Comparison of ENCODE assay signal across 1 cellular context in genomic region chr12:69042970-69043369, GRCh38.
TF ChIP-seq lines count a peak whose summit lies in the region.

No MANE protein-coding gene starts in this region.

TF ChIP-seq in A549, 52 proteins besides CTCF, POLR2A, EP300 and RAD21:
- no peak for TF ChIP-seq TP53 (CRISPR knock-in tag; IDR thresholded peaks at IDR 0.05)
- TF ChIP-seq RCOR1 (IDR thresholded peaks at IDR 0.05; ENCODE audit: low read depth, low read length): no peak
- no peak for TF ChIP-seq RARB (CRISPR knock-in tag; IDR thresholded peaks at IDR 0.05)
- TF ChIP-seq EHF (CRISPR knock-in tag; IDR thresholded peaks at IDR 0.05): no peak
- TF ChIP-seq PHF8 (IDR thresholded peaks at IDR 0.05; ENCODE audit: borderline replicate concordance, low read depth): no peak
- TF ChIP-seq EHMT2 (IDR thresholded peaks at IDR 0.05; ENCODE audit: low read depth): no peak
- TF ChIP-seq ZSCAN20 (CRISPR knock-in tag; IDR thresholded peaks at IDR 0.05): no peak
- TF ChIP-seq, protein P1, sequence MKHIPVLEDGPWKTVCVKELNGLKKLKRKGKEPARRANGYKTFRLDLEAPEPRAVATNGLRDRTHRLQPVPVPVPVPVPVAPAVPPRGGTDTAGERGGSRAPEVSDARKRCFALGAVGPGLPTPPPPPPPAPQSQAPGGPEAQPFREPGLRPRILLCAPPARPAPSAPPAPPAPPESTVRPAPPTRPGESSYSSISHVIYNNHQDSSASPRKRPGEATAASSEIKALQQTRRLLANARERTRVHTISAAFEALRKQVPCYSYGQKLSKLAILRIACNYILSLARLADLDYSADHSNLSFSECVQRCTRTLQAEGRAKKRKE (CRISPR knock-in tag; IDR thresholded peaks at IDR 0.05; ENCODE audit: low read depth): no peak
- TF ChIP-seq NFE2L2 (conservative IDR thresholded peaks at IDR 0.05; ENCODE audit: low read length): no peak
- TF ChIP-seq SMC3 (IDR thresholded peaks at IDR 0.05): no peak
